ENCODE assay signal across 10 cellular contexts in genomic region chr10:80540644-80541143, GRCh38. TPM values are rescaled to one million over a fixed set of nuclear protein-coding genes. Genes with fewer than 3 reads are reported as not detected.
A peak's percentile ranks its signal among the peaks of the same experiment; 100 is the strongest.
DNase-seq lines count a peak whose midpoint lies in the region; ATAC-seq and TF ChIP-seq lines count a peak whose summit lies in the region.
"Had no signal": no experiment of that assay in that cellular context is flagged by ENCODE, and none has a peak within 500 bp of the region (broad histone marks: within the 10 kb centered on the region; RNA-seq: fewer than 3 reads in every experiment).

No MANE protein-coding gene starts in this region.

- in situ Hi-C loops in KBM-7 (cut with MboI; ENCODE audit: low pct_unique_long_range_greater_than_20kb, low sequenced_read_pairs) = no loop called here

- ATAC-seq in GM19455 (IDR thresholded peaks at IDR 0.05; ENCODE audit: unreplicated experiment) = peak; percentile 71
- ATAC-seq in HG03135 (IDR thresholded peaks at IDR 0.05; ENCODE audit: unreplicated experiment) = peak; percentile 40

- no peak overlapping the region for H3K27ac ChIP-seq in esophagus (ENCODE audit: low read depth in 2 of 2, low read length in 1 of 2)

- 40 to 43% methylated on average over 13 of the region's 13 CpGs for WGBS in esophagus, 2 donors

- H3K36me3 ChIP-seq in esophagus (ENCODE audit: control insufficient read depth in 2 of 2, insufficient read depth in 2 of 2, low read length in 1 of 2) = no peaks in the 10 kb centered on the region

- peak overlapping the region; percentile 17 to 23 for H3K4me3 ChIP-seq in esophagus (ENCODE audit: low read depth in 1 of 2, low read length in 2 of 2)

- no peak for TF ChIP-seq CTCF in GM10248 (IDR thresholded peaks at IDR 0.05; ENCODE audit: control extremely low read depth, extremely low read depth, low read depth, missing control alignments)

- no peaks in the 10 kb centered on the region for H3K9me3 ChIP-seq in esophagus (ENCODE audit: control insufficient read depth in 2 of 2, insufficient read depth in 1 of 2, low read depth in 1 of 2, low read length in 1 of 2)

- peaks cover 3 to 25% of the 10 kb centered on the region in 2 donors for H3K4me1 ChIP-seq in esophagus (ENCODE audit: control insufficient read depth in 2 of 2, insufficient read depth in 2 of 2, low read length in 1 of 2)

- DNase-seq in GM10248 (ENCODE audit: extremely low spot score) = peak; percentile 63
- no peak for DNase-seq in KBM-7
- DNase-seq in stimulated activated CD4-positive, alpha-beta T cell treated with anti-CD3 and anti-CD28 coated beads, Interleukin-1b, Interleukin-23, amount 100 ng/mL, for 48 hours = no peak
- no peak for DNase-seq in NCI-H1436 (lab: John Stamatoyannopoulos, UW)
- no peak for DNase-seq in activated CD4-positive, CD25-positive, alpha-beta regulatory T cell treated with anti-CD3 and anti-CD28 coated beads, Interleukin-2, amount 50 U/mL, for 72 hours
- DNase-seq: DND-41; stimulated activated CD4-positive, alpha-beta T cell treated with anti-CD3 and anti-CD28 coated beads, Interleukin-15, amount 100 ng/mL, for 24 hours had no signal

- H3K27me3 ChIP-seq in esophagus (ENCODE audit: control insufficient read depth in 1 of 2, insufficient read depth in 2 of 2, low read length in 2 of 2) = no peaks in the 10 kb centered on the region

- POLR2A ChIA-PET in GM10248 (lab: Yijun Ruan, JAX) = no interaction called here

- CTCF ChIA-PET in GM10248 (lab: Yijun Ruan, JAX) = interaction anchor here (0.7 to 2.5 kb wide), 7 partner anchors 9 to 122 kb away, joined by 3 to 14 read pairs (median 7); no protein-coding TSS in a partner anchor

RNA-seq across cellular contexts. Expression of gene SH2D4B, which starts 3.0 kb away (rescaled TPM):
- under 1 TPM in 1 of 2 donors, not detected in 1; 0.02 TPM for polyA plus RNA-seq in esophagus
